8 cellular contexts compared by ENCODE assay signal in the genomic region with DNA sequence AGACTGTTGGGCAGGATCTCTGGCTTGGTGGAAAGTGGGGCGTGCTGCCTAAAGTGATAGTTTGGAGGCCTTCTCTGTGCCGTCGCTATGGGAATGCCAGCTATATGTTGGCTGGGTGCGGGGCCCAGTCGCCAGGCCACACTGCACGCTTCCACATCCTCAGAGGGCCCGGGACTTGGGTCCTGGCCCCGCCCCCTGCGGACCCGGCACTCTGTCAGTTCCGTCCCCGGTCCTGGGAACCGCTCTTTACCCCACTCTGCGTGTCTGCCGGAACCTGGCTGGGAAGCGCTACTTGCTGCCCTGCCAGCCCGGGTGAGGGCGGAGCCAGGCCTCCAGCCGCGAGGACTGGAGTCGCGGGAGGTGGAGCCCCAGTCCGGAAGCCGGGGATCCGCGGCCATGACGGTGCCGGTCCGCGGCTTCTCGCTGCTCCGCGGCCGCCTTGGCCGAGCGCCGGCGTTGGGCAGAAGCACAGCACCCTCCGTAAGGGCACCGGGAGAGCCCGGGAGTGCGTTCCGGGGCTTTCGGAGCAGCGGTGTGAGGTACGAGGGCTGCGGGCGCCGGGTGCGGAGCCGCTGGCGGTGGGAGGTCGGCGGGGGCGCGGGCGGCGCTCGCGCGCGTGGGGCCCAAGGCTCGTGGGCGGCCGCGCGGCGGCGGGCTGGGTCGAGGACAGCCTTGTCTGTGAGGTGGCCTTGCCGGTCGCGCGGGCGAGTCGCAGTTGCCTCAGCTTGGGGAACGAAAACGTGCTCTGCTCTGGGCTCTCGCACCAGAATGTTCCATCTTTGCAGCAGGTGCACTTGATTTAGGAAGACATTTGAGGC. TPM values are rescaled to one million over a fixed set of nuclear protein-coding genes. Genes with fewer than 3 reads are reported as not detected.
DNase-seq lines count a peak whose midpoint lies in the region; ATAC-seq, FAIRE-seq and TF ChIP-seq lines count a peak whose summit lies in the region.

A gene (plus strand): TSS at position 376 of the 818 bp plus-strand sequence. CDS start 21 bp downstream, at position 397.

- peaks cover 0 to 6% of the 10 kb centered on the region in 2 donors for H3K4me1 ChIP-seq in kidney (ENCODE audit: control insufficient read depth in 1 of 2, insufficient read depth in 1 of 2, low read depth in 1 of 2, low read length in 2 of 2)

- intact Hi-C loops in kidney (cut with DNase I), result no loop called here

- FAIRE-seq in kidney (lab: Jason Lieb, UNC), result no peak

- DNase-seq in AML-193 (lab: John Stamatoyannopoulos, UW) (peak; percentile 87 to 88), NCI-H345 treated with DMSO at 0.1 percent for 48 hours (lab: John Stamatoyannopoulos, UW; ENCODE audit: unreplicated experiment) (peak; percentile 45), cerebellum (ENCODE audit: low spot score) (peak; percentile 87), kidney (peak; percentile 98)
- peak; percentile 85 for DNase-seq in activated CD4-positive, CD25-positive, alpha-beta regulatory T cell treated with anti-CD3 and anti-CD28 coated beads, Interleukin-2, amount 50 U/mL, for 72 hours
- DNase-seq in stimulated activated CD4-positive, alpha-beta T cell treated with anti-CD3 and anti-CD28 coated beads, Interleukin-15, amount 100 ng/mL, for 1 hour (ENCODE audit: low read depth in 1 of 2, low spot score in 1 of 2), result peak; percentile 55 to 73

- peak within 1 kb of the TSS; percentile 63 to 86 for H3K9ac ChIP-seq in kidney (ENCODE audit: low read length in 2 of 2)

- H3K27ac ChIP-seq in kidney (ENCODE audit: low read depth in 2 of 2, low read length in 2 of 2), result peak within 1 kb of the TSS; percentile 84 to 93

- H3K4me3 ChIP-seq in kidney (ENCODE audit: low read length in 2 of 2), result peak within 1 kb of the TSS; percentile 71 to 78

- H3K9me3 ChIP-seq in kidney (ENCODE audit: control insufficient read depth in 1 of 2, low read length in 2 of 2), result no peaks in the 10 kb centered on the region

- no peaks in the 10 kb centered on the region for H3K36me3 ChIP-seq in kidney (ENCODE audit: control insufficient read depth in 1 of 2, insufficient read depth in 2 of 2, low read length in 2 of 2)

- no peak for TF ChIP-seq CTCF in kidney (IDR thresholded peaks at IDR 0.05; ENCODE audit: borderline replicate concordance, extremely low read depth, insufficient read depth)

- peak; percentile 98 for ATAC-seq in GM19035 (IDR thresholded peaks at IDR 0.05; ENCODE audit: unreplicated experiment)
- ATAC-seq in HG03342 (IDR thresholded peaks at IDR 0.05; ENCODE audit: unreplicated experiment), result peak; percentile 96

RNA-seq across cellular contexts. Expression of the gene that starts here (rescaled TPM):
- total RNA-seq in cerebellum (47.1 TPM), kidney (16.3 TPM)
- 12.3 TPM for polyA plus RNA-seq in kidney (ENCODE audit: insufficient read depth, low read depth, low replicate concordance)

Comparison
In these comparisons a context has a peak if more than half of its experiments do, and no peak if none do; other contexts are left out.
1. Peak in every context shown above with its lines: DNase-seq, ATAC-seq, H3K4me3 ChIP-seq and H3K27ac ChIP-seq.
2. DNase-seq: peak in every context shown above with its lines; median percentile 98 in kidney; 88 in AML-193; 87 in cerebellum; 85 in activated CD4-positive, CD25-positive, alpha-beta regulatory T cell treated with anti-CD3 and anti-CD28 coated beads, Interleukin-2, amount 50 U/mL, for 72 hours; 64 in stimulated activated CD4-positive, alpha-beta T cell treated with anti-CD3 and anti-CD28 coated beads, Interleukin-15, amount 100 ng/mL, for 1 hour; 45 in NCI-H345 treated with DMSO at 0.1 percent for 48 hours.